3 cellular contexts compared by ENCODE assay signal in the genomic region with DNA sequence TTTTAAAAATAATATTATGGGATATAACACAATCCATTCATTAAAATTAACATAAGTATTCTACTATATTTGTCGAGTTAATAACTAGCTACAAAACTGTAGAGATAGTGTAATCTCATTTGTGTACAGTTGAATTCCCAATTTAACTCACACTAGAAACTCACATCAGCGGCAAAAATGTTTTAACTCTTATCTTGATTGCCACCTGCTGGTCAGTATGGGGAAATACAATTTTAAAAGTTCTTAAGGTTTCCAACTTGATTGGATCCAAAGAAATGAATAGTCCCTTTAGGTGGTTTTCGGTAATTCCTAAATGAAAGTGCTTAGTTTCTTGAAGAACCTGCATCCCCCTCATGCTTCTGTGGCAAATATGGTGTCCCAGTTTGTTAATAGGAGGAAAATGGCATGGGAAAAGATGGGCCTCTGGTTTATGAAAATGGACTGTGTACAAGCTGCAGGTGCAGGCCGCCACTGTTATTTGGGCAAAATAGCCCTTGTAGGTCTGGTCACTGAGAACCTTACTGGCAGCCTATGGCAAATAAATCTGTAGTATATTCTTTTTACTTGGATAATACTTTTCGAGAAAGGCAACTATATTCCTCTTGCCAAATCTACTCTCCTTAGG.
TF ChIP-seq lines count a peak whose summit lies in the region.

No MANE protein-coding gene starts in this region.

TF ChIP-seq in HCT116, 20 proteins besides CTCF, POLR2A, EP300 and RAD21:
- no peak for TF ChIP-seq JUND (IDR thresholded peaks at IDR 0.05)

TF ChIP-seq in GM12878, 131 proteins besides CTCF, POLR2A, EP300 and RAD21:
- peak; percentile 66; the same call in 1 of the 2 replicates for TF ChIP-seq SMC3 (IDR thresholded peaks at IDR 0.05; ENCODE audit: borderline replicate concordance, low read length)
- TF ChIP-seq, protein P1, sequence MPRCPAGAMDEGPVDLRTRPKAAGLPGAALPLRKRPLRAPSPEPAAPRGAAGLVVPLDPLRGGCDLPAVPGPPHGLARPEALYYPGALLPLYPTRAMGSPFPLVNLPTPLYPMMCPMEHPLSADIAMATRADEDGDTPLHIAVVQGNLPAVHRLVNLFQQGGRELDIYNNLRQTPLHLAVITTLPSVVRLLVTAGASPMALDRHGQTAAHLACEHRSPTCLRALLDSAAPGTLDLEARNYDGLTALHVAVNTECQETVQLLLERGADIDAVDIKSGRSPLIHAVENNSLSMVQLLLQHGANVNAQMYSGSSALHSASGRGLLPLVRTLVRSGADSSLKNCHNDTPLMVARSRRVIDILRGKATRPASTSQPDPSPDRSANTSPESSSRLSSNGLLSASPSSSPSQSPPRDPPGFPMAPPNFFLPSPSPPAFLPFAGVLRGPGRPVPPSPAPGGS (IDR thresholded peaks at IDR 0.05; ENCODE audit: borderline replicate concordance, insufficient read depth, low read depth, low read length, poor library complexity, severe bottlenecking): no peak

TF ChIP-seq in HepG2, 621 proteins besides CTCF, POLR2A, EP300 and RAD21:
- TF ChIP-seq SAFB2 (CRISPR knock-in tag; IDR thresholded peaks at IDR 0.05; ENCODE audit: borderline replicate concordance, low read depth) (no peak), MBNL3 (CRISPR knock-in tag; conservative IDR thresholded peaks at IDR 0.05) (no peak), ZNF260 (CRISPR knock-in tag; IDR thresholded peaks at IDR 0.05; ENCODE audit: borderline replicate concordance, low read depth) (no peak), SMC3 (IDR thresholded peaks at IDR 0.05; ENCODE audit: low read length) (peak; percentile 28; the same call in 1 of the 2 replicates), EED (CRISPR knock-in tag; IDR thresholded peaks at IDR 0.05) (no peak), ZNF367 (CRISPR knock-in tag; IDR thresholded peaks at IDR 0.05; ENCODE audit: borderline replicate concordance) (no peak), GRHL1 (CRISPR knock-in tag; conservative IDR thresholded peaks at IDR 0.05) (no peak), FOXC1 (CRISPR knock-in tag; IDR thresholded peaks at IDR 0.05; ENCODE audit: borderline replicate concordance) (no peak), ZNF772 (CRISPR knock-in tag; IDR thresholded peaks at IDR 0.05) (no peak), ZNF484 (CRISPR knock-in tag; IDR thresholded peaks at IDR 0.05; ENCODE audit: borderline replicate concordance, low read depth) (no peak), ARID3A (IDR thresholded peaks at IDR 0.05; ENCODE audit: low read depth, low read length) (peak; percentile 21; the same call in 1 of the 2 replicates), KAT7 (CRISPR knock-in tag; IDR thresholded peaks at IDR 0.05; ENCODE audit: borderline replicate concordance) (no peak), ZFYVE20 (CRISPR knock-in tag; IDR thresholded peaks at IDR 0.05; ENCODE audit: borderline replicate concordance, low read depth) (no peak), HNRNPUL1 (IDR thresholded peaks at IDR 0.05; ENCODE audit: low read depth, low read length) (no peak), SETDB1 (CRISPR knock-in tag; IDR thresholded peaks at IDR 0.05; ENCODE audit: borderline replicate concordance) (no peak), SRF (IDR thresholded peaks at IDR 0.05; ENCODE audit: low read depth, low read length) (no peak), ZNF34 (CRISPR knock-in tag; IDR thresholded peaks at IDR 0.05; ENCODE audit: borderline replicate concordance) (no peak), GFI1 (CRISPR knock-in tag; IDR thresholded peaks at IDR 0.05; ENCODE audit: borderline replicate concordance) (no peak), FOXO1 (CRISPR knock-in tag; IDR thresholded peaks at IDR 0.05) (no peak), HNF1A (IDR thresholded peaks at IDR 0.05; ENCODE audit: low read depth) (no peak), HNF1A (CRISPR knock-in tag; IDR thresholded peaks at IDR 0.05; ENCODE audit: borderline replicate concordance) (no peak), ZNF567 (CRISPR knock-in tag; IDR thresholded peaks at IDR 0.05; ENCODE audit: borderline replicate concordance) (no peak), STAG1 (CRISPR knock-in tag; IDR thresholded peaks at IDR 0.05) (peak; percentile 52)
